1 cellular context compared by ENCODE assay signal in the genomic region with DNA sequence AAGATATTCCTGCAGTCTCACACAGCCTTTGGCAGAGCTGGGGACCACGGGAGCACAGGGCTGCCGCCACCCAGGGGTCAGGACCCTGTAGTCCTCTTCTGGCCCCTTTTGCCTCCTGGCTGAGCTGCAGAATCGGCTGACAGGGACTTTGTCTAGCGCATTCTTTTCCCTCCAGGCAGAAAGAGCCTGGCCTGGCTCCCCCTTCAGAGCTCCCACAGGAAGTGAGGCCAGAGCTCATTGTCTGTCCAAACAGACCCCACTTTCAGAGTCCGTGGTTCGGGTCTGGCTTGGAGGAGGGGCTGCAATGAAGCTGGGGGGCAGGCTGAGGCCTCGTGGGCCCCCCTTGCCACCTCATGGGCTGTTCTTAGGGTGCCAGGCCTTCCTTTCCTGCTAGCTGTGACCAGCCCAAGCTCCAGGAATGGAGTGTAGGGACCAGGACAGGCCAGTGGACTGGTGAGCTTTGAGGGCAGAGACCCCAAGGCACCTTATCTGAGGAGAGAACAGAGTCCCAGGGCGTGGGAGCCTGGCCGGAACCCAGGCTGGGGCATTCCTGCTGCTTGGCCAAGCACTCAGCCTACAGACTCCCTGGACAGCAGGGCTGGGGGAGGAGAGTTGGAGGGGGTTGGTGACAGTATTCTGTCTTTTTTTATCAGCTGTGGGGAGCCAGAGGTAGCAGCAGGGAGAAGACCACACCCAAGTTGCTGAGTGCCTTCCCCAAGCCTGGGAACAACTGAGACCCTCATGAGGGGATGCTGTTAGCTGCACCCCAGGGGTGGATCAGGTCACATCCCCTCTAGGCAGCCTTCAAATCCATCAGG.
TF ChIP-seq lines count a peak whose summit lies in the region.

No MANE protein-coding gene starts in this region.

TF ChIP-seq in HepG2, 621 proteins besides CTCF, POLR2A, EP300 and RAD21 (continued from another document and continues in another):
- TF ChIP-seq, protein P1, sequence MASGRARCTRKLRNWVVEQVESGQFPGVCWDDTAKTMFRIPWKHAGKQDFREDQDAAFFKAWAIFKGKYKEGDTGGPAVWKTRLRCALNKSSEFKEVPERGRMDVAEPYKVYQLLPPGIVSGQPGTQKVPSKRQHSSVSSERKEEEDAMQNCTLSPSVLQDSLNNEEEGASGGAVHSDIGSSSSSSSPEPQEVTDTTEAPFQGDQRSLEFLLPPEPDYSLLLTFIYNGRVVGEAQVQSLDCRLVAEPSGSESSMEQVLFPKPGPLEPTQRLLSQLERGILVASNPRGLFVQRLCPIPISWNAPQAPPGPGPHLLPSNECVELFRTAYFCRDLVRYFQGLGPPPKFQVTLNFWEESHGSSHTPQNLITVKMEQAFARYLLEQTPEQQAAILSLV (CRISPR knock-in tag; IDR thresholded peaks at IDR 0.05; ENCODE audit: borderline replicate concordance) = no peak
- TF ChIP-seq ZNF549 (CRISPR knock-in tag; IDR thresholded peaks at IDR 0.05) (no peak), ZNF577 (CRISPR knock-in tag; IDR thresholded peaks at IDR 0.05; ENCODE audit: borderline replicate concordance, low read depth) (no peak), CEBPB (IDR thresholded peaks at IDR 0.05; ENCODE audit: borderline replicate concordance, low read depth, low read length) (no peak), MED1 (CRISPR knock-in tag; IDR thresholded peaks at IDR 0.05) (peak; percentile 60), ZNF446 (CRISPR knock-in tag; IDR thresholded peaks at IDR 0.05) (no peak), MLLT10 (CRISPR knock-in tag; IDR thresholded peaks at IDR 0.05) (no peak), REXO4 (CRISPR knock-in tag; IDR thresholded peaks at IDR 0.05; ENCODE audit: borderline replicate concordance) (no peak), HES4 (CRISPR knock-in tag; IDR thresholded peaks at IDR 0.05; ENCODE audit: borderline replicate concordance) (no peak), FOXJ3 (CRISPR knock-in tag; IDR thresholded peaks at IDR 0.05; ENCODE audit: borderline replicate concordance) (no peak), ZNF160 (CRISPR knock-in tag; IDR thresholded peaks at IDR 0.05) (no peak), GTF2F1 (IDR thresholded peaks at IDR 0.05; ENCODE audit: low read length) (no peak), FLYWCH1 (CRISPR knock-in tag; IDR thresholded peaks at IDR 0.05) (no peak), ZNF333 (CRISPR knock-in tag; IDR thresholded peaks at IDR 0.05; ENCODE audit: borderline replicate concordance) (no peak), MXD4 (CRISPR knock-in tag; IDR thresholded peaks at IDR 0.05) (no peak), ZBTB7B (CRISPR knock-in tag; IDR thresholded peaks at IDR 0.05) (peak; percentile 86), HOXD1 (CRISPR knock-in tag; IDR thresholded peaks at IDR 0.05) (no peak), ZNF615 (CRISPR knock-in tag; IDR thresholded peaks at IDR 0.05; ENCODE audit: borderline replicate concordance) (no peak), ZNF296 (CRISPR knock-in tag; conservative IDR thresholded peaks at IDR 0.05) (no peak), DPF2 (CRISPR knock-in tag; IDR thresholded peaks at IDR 0.05; ENCODE audit: borderline replicate concordance, low read depth) (no peak), ZNF570 (CRISPR knock-in tag; IDR thresholded peaks at IDR 0.05; ENCODE audit: borderline replicate concordance) (no peak), PITX1 (CRISPR knock-in tag; IDR thresholded peaks at IDR 0.05) (no peak), ZNF614 (CRISPR knock-in tag; IDR thresholded peaks at IDR 0.05; ENCODE audit: borderline replicate concordance) (peak; percentile 27; the same call in 1 of the 2 replicates), ZNF619 (CRISPR knock-in tag; IDR thresholded peaks at IDR 0.05) (no peak), ZNF501 (CRISPR knock-in tag; IDR thresholded peaks at IDR 0.05) (no peak)
- TF ChIP-seq, protein P2, sequence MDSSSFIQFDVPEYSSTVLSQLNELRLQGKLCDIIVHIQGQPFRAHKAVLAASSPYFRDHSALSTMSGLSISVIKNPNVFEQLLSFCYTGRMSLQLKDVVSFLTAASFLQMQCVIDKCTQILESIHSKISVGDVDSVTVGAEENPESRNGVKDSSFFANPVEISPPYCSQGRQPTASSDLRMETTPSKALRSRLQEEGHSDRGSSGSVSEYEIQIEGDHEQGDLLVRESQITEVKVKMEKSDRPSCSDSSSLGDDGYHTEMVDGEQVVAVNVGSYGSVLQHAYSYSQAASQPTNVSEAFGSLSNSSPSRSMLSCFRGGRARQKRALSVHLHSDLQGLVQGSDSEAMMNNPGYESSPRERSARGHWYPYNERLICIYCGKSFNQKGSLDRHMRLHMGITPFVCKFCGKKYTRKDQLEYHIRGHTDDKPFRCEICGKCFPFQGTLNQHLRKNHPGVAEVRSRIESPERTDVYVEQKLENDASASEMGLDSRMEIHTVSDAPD (CRISPR knock-in tag; IDR thresholded peaks at IDR 0.05) = no peak
- TF ChIP-seq, protein P3, sequence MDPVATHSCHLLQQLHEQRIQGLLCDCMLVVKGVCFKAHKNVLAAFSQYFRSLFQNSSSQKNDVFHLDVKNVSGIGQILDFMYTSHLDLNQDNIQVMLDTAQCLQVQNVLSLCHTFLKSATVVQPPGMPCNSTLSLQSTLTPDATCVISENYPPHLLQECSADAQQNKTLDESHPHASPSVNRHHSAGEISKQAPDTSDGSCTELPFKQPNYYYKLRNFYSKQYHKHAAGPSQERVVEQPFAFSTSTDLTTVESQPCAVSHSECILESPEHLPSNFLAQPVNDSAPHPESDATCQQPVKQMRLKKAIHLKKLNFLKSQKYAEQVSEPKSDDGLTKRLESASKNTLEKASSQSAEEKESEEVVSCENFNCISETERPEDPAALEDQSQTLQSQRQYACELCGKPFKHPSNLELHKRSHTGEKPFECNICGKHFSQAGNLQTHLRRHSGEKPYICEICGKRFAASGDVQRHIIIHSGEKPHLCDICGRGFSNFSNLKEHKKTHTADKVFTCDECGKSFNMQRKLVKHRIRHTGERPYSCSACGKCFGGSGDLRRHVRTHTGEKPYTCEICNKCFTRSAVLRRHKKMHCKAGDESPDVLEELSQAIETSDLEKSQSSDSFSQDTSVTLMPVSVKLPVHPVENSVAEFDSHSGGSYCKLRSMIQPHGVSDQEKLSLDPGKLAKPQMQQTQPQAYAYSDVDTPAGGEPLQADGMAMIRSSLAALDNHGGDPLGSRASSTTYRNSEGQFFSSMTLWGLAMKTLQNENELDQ (CRISPR knock-in tag; IDR thresholded peaks at IDR 0.05; ENCODE audit: borderline replicate concordance) = no peak
- TF ChIP-seq, protein P4, sequence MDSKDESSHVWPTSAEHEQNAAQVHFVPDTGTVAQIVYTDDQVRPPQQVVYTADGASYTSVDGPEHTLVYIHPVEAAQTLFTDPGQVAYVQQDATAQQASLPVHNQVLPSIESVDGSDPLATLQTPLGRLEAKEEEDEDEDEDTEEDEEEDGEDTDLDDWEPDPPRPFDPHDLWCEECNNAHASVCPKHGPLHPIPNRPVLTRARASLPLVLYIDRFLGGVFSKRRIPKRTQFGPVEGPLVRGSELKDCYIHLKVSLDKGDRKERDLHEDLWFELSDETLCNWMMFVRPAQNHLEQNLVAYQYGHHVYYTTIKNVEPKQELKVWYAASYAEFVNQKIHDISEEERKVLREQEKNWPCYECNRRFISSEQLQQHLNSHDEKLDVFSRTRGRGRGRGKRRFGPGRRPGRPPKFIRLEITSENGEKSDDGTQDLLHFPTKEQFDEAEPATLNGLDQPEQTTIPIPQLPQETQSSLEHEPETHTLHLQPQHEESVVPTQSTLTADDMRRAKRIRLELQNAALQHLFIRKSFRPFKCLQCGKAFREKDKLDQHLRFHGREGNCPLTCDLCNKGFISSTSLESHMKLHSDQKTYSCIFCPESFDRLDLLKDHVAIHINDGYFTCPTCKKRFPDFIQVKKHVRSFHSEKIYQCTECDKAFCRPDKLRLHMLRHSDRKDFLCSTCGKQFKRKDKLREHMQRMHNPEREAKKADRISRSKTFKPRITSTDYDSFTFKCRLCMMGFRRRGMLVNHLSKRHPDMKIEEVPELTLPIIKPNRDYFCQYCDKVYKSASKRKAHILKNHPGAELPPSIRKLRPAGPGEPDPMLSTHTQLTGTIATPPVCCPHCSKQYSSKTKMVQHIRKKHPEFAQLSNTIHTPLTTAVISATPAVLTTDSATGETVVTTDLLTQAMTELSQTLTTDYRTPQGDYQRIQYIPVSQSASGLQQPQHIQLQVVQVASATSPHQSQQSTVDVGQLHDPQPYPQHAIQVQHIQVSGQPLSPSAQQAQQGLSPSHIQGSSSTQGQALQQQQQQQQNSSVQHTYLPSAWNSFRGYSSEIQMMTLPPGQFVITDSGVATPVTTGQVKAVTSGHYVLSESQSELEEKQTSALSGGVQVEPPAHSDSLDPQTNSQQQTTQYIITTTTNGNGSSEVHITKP (CRISPR knock-in tag; IDR thresholded peaks at IDR 0.05; ENCODE audit: low read depth) = no peak
- TF ChIP-seq, protein P5, sequence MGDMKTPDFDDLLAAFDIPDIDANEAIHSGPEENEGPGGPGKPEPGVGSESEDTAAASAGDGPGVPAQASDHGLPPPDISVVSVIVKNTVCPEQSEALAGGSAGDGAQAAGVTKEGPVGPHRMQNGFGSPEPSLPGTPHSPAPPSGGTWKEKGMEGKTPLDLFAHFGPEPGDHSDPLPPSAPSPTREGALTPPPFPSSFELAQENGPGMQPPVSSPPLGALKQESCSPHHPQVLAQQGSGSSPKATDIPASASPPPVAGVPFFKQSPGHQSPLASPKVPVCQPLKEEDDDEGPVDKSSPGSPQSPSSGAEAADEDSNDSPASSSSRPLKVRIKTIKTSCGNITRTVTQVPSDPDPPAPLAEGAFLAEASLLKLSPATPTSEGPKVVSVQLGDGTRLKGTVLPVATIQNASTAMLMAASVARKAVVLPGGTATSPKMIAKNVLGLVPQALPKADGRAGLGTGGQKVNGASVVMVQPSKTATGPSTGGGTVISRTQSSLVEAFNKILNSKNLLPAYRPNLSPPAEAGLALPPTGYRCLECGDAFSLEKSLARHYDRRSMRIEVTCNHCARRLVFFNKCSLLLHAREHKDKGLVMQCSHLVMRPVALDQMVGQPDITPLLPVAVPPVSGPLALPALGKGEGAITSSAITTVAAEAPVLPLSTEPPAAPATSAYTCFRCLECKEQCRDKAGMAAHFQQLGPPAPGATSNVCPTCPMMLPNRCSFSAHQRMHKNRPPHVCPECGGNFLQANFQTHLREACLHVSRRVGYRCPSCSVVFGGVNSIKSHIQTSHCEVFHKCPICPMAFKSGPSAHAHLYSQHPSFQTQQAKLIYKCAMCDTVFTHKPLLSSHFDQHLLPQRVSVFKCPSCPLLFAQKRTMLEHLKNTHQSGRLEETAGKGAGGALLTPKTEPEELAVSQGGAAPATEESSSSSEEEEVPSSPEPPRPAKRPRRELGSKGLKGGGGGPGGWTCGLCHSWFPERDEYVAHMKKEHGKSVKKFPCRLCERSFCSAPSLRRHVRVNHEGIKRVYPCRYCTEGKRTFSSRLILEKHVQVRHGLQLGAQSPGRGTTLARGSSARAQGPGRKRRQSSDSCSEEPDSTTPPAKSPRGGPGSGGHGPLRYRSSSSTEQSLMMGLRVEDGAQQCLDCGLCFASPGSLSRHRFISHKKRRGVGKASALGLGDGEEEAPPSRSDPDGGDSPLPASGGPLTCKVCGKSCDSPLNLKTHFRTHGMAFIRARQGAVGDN (CRISPR knock-in tag; IDR thresholded peaks at IDR 0.05) = peak; percentile 91
- TF ChIP-seq, protein P6, sequence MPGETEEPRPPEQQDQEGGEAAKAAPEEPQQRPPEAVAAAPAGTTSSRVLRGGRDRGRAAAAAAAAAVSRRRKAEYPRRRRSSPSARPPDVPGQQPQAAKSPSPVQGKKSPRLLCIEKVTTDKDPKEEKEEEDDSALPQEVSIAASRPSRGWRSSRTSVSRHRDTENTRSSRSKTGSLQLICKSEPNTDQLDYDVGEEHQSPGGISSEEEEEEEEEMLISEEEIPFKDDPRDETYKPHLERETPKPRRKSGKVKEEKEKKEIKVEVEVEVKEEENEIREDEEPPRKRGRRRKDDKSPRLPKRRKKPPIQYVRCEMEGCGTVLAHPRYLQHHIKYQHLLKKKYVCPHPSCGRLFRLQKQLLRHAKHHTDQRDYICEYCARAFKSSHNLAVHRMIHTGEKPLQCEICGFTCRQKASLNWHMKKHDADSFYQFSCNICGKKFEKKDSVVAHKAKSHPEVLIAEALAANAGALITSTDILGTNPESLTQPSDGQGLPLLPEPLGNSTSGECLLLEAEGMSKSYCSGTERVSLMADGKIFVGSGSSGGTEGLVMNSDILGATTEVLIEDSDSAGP (CRISPR knock-in tag; IDR thresholded peaks at IDR 0.05; ENCODE audit: borderline replicate concordance) = peak; percentile 65; the same call in 1 of the 2 replicates
- TF ChIP-seq, protein P7, sequence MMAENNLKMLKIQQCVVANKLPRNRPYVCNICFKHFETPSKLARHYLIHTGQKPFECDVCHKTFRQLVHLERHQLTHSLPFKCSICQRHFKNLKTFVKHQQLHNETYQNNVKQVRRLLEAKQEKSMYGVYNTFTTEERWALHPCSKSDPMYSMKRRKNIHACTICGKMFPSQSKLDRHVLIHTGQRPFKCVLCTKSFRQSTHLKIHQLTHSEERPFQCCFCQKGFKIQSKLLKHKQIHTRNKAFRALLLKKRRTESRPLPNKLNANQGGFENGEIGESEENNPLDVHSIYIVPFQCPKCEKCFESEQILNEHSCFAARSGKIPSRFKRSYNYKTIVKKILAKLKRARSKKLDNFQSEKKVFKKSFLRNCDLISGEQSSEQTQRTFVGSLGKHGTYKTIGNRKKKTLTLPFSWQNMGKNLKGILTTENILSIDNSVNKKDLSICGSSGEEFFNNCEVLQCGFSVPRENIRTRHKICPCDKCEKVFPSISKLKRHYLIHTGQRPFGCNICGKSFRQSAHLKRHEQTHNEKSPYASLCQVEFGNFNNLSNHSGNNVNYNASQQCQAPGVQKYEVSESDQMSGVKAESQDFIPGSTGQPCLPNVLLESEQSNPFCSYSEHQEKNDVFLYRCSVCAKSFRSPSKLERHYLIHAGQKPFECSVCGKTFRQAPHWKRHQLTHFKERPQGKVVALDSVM (CRISPR knock-in tag; IDR thresholded peaks at IDR 0.05) = peak; percentile 64
- TF ChIP-seq, protein P8, sequence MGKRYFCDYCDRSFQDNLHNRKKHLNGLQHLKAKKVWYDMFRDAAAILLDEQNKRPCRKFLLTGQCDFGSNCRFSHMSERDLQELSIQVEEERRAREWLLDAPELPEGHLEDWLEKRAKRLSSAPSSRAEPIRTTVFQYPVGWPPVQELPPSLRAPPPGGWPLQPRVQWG (CRISPR knock-in tag; IDR thresholded peaks at IDR 0.05; ENCODE audit: borderline replicate concordance, low read depth) = no peak
- TF ChIP-seq, protein P9, sequence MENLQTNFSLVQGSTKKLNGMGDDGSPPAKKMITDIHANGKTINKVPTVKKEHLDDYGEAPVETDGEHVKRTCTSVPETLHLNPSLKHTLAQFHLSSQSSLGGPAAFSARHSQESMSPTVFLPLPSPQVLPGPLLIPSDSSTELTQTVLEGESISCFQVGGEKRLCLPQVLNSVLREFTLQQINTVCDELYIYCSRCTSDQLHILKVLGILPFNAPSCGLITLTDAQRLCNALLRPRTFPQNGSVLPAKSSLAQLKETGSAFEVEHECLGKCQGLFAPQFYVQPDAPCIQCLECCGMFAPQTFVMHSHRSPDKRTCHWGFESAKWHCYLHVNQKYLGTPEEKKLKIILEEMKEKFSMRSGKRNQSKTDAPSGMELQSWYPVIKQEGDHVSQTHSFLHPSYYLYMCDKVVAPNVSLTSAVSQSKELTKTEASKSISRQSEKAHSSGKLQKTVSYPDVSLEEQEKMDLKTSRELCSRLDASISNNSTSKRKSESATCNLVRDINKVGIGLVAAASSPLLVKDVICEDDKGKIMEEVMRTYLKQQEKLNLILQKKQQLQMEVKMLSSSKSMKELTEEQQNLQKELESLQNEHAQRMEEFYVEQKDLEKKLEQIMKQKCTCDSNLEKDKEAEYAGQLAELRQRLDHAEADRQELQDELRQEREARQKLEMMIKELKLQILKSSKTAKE (CRISPR knock-in tag; IDR thresholded peaks at IDR 0.05; ENCODE audit: borderline replicate concordance) = no peak
- TF ChIP-seq, protein P10, sequence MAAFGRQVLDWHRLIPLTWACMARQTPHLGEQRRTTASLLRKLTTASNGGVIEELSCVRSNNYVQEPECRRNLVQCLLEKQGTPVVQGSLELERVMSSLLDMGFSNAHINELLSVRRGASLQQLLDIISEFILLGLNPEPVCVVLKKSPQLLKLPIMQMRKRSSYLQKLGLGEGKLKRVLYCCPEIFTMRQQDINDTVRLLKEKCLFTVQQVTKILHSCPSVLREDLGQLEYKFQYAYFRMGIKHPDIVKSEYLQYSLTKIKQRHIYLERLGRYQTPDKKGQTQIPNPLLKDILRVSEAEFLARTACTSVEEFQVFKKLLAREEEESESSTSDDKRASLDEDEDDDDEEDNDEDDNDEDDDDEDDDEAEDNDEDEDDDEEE (CRISPR knock-in tag; IDR thresholded peaks at IDR 0.05) = no peak
